Comparison of ENCODE assay signal across 10 cellular contexts in the genomic region with DNA sequence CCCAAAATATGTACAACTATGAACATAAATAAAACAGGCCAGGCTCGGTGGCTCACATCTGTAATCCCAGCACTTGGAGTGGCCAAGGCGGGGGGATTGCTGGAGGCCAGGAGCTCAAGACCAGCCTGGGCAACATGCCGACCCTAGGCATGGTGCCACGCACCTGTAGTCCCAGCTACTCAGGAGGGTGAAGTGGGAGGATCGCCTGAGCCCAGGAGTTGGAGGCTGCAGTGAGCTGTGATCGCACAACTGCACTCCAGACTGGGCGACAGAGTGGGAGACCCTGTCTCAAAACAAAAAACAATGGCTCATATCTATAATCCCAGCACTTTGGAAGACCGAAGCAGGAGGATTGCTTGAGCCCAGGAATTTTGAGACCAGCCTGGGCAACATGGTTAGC. TPM values are rescaled to one million over a fixed set of nuclear protein-coding genes. Genes with fewer than 3 reads are reported as not detected.
DNase-seq lines count a peak whose midpoint lies in the region; ATAC-seq, FAIRE-seq and TF ChIP-seq lines count a peak whose summit lies in the region.
"Had no signal": no experiment of that assay in that cellular context is flagged by ENCODE, and none has a peak within 500 bp of the region (broad histone marks: within the 10 kb centered on the region; RNA-seq: fewer than 3 reads in every experiment).

No MANE protein-coding gene starts in this region.

- H3K9me3 Mint-ChIP-seq in activated CD8-positive, alpha-beta T cell treated with anti-CD3 and anti-CD28 coated beads for 36 hours: no peaks in the 10 kb centered on the region

- H3K27me3 ChIP-seq in AG04450 (ENCODE audit: control insufficient read depth, insufficient read depth, low read length) (no peaks in the 10 kb centered on the region), HAP-1 (ENCODE audit: low read depth) (no peaks in the 10 kb centered on the region)
- H3K27me3 ChIP-seq: dorsolateral prefrontal cortex had no signal

- H3K4me3 Mint-ChIP-seq in activated CD8-positive, alpha-beta T cell treated with anti-CD3 and anti-CD28 coated beads for 36 hours: peak overlapping the region; percentile 98

- no peaks in the 10 kb centered on the region for H3K27me3 Mint-ChIP-seq in activated CD8-positive, alpha-beta T cell treated with anti-CD3 and anti-CD28 coated beads for 36 hours

- no peak for FAIRE-seq in H54 (lab: Jason Lieb, UNC)

- H3K9me3 ChIP-seq in AG04450 (ENCODE audit: control insufficient read depth, insufficient read depth, low read length) (no peaks in the 10 kb centered on the region; the same call in 1 of the 2 replicates), HAP-1 (no peaks in the 10 kb centered on the region), iPS-18c (ENCODE audit: control insufficient read depth, insufficient read depth, low read length) (no peaks in the 10 kb centered on the region)

- no peak overlapping the region for H3K27ac ChIP-seq in AG04450 (ENCODE audit: low read depth, low read length)

- H3K4me1 Mint-ChIP-seq in activated CD8-positive, alpha-beta T cell treated with anti-CD3 and anti-CD28 coated beads for 36 hours (ENCODE audit: low read depth): peaks cover 32% of the 10 kb centered on the region

- TF ChIP-seq POLR2A in H54 (IDR thresholded peaks at IDR 0.05; ENCODE audit: low read depth, low read length): no peak

- peak overlapping the region; percentile 52 for H3K27ac Mint-ChIP-seq in activated CD8-positive, alpha-beta T cell treated with anti-CD3 and anti-CD28 coated beads for 36 hours

- peaks cover 25% of the 10 kb centered on the region for H3K36me3 Mint-ChIP-seq in activated CD8-positive, alpha-beta T cell treated with anti-CD3 and anti-CD28 coated beads for 36 hours (ENCODE audit: low read depth)

- DNase-seq in AG04450 (ENCODE audit: low read depth, low spot score): no peak
- DNase-seq in HAP-1 (ENCODE audit: low spot score in 2 of 2): no peak
- DNase-seq in activated CD8-positive, alpha-beta T cell treated with anti-CD3 and anti-CD28 coated beads for 36 hours: no peak
- no peak for DNase-seq in H54 (ENCODE audit: insufficient read length, low spot score)
- DNase-seq: DMS79 treated with DMSO at 0.1 percent for 48 hours, dorsolateral prefrontal cortex had no signal

- in situ Hi-C loops in HAP-1 (cut with MboI; ENCODE audit: low sequenced_read_pairs): no loop called here

- intact Hi-C loops in activated CD8-positive, alpha-beta T cell treated with anti-CD3 and anti-CD28 coated beads for 36 hours (cut with micrococcal nuclease): loop anchor here (5.0 kb wide), 2 partner anchors 71 to 276 kb away; no protein-coding TSS in a partner anchor

- peak overlapping the region; percentile 22 for H3K4me3 ChIP-seq in AG04450 (ENCODE audit: low read depth, low read length)
- peak overlapping the region; percentile 79 for H3K4me3 ChIP-seq in HAP-1
- H3K4me3 ChIP-seq in iPS-18c (ENCODE audit: insufficient read depth, low read depth, low read length): peak overlapping the region; percentile 41

- no peak for ATAC-seq in activated CD8-positive, alpha-beta T cell treated with anti-CD3 and anti-CD28 coated beads for 36 hours
- no peak for ATAC-seq in GM19467 (IDR thresholded peaks at IDR 0.05; ENCODE audit: unreplicated experiment)
- no peak for ATAC-seq in GM18907 (IDR thresholded peaks at IDR 0.05; ENCODE audit: unreplicated experiment)
- no peak for ATAC-seq in HG03521 (IDR thresholded peaks at IDR 0.05; ENCODE audit: unreplicated experiment)

- POLR2A ChIA-PET in AG04450 (lab: Yijun Ruan, JAX): no interaction called here
- POLR2A ChIA-PET in activated CD8-positive, alpha-beta T cell treated with anti-CD3 and anti-CD28 coated beads for 36 hours (lab: Charles Lee): interaction anchor here (1.0 to 1.8 kb wide), 4 partner anchors 12 to 70 kb away, joined by 3 to 6 read pairs (median 5); no protein-coding TSS in a partner anchor

- H3K4me1 ChIP-seq in HAP-1: peaks cover 24% of the 10 kb centered on the region

- CTCF ChIA-PET in AG04450 (lab: Charles Lee): interaction anchor here (0.6 kb wide), 1 partner anchor 88 kb away, joined by 4 read pairs; no protein-coding TSS in a partner anchor
- CTCF ChIA-PET in activated CD8-positive, alpha-beta T cell treated with anti-CD3 and anti-CD28 coated beads for 36 hours (lab: Charles Lee): interaction anchor here (1.0 to 2.2 kb wide), 5 partner anchors 14 to 356 kb away, joined by 3 to 13 read pairs (median 4); partner anchors contain the start of gene RRAGA

- H3K36me3 ChIP-seq in HAP-1 (replicated peaks): peaks cover 17% of the 10 kb centered on the region

- no peak for TF ChIP-seq CTCF in AG04450 (IDR thresholded peaks at IDR 0.05; ENCODE audit: low read depth, low read length)
- TF ChIP-seq CTCF in activated CD8-positive, alpha-beta T cell treated with anti-CD3 and anti-CD28 coated beads for 36 hours (IDR thresholded peaks at IDR 0.05): no peak

RNA-seq across cellular contexts. Expression of gene HAUS6, which starts 1.5 kb away (rescaled TPM):
- polyA plus RNA-seq in AG04450 (2011; rRNA removed): 5.8 and 9.3 TPM in 2 replicates
- 5.0 and 7.5 TPM in 2 replicates for polyA minus RNA-seq in AG04450 (2011; rRNA and poly(A)+ RNA removed)
- total RNA-seq in activated CD8-positive, alpha-beta T cell treated with anti-CD3 and anti-CD28 coated beads for 36 hours: 10 to 100 TPM; 30.8 to 35.8 TPM

RNA-seq across cellular contexts. Expression of gene PLIN2, which starts 26.1 kb away (rescaled TPM):
- 142 and 148 TPM in 2 replicates for polyA plus RNA-seq in AG04450 (2011; rRNA removed)
- polyA minus RNA-seq in AG04450 (2011; rRNA and poly(A)+ RNA removed): 175 and 221 TPM in 2 replicates
- 100 to 1,000 TPM; 126 TPM for total RNA-seq in activated CD8-positive, alpha-beta T cell treated with anti-CD3 and anti-CD28 coated beads for 36 hours

RNA-seq across cellular contexts. Expression of gene RRAGA, which starts 52.0 kb away (rescaled TPM):
- 180 and 186 TPM in 2 replicates for polyA plus RNA-seq in AG04450 (2011; rRNA removed)
- 107 and 125 TPM in 2 replicates for polyA minus RNA-seq in AG04450 (2011; rRNA and poly(A)+ RNA removed)
- total RNA-seq in activated CD8-positive, alpha-beta T cell treated with anti-CD3 and anti-CD28 coated beads for 36 hours: 10 to 100 TPM; 53.6 to 56.3 TPM

Comparison
In these comparisons a context has a peak if more than half of its experiments do, and no peak if none do; other contexts are left out.
1. H3K4me3 ChIP-seq: peak in every context shown above with its lines; median percentile 79 in HAP-1; 41 in iPS-18c; 22 in AG04450.